In the genomic region with DNA sequence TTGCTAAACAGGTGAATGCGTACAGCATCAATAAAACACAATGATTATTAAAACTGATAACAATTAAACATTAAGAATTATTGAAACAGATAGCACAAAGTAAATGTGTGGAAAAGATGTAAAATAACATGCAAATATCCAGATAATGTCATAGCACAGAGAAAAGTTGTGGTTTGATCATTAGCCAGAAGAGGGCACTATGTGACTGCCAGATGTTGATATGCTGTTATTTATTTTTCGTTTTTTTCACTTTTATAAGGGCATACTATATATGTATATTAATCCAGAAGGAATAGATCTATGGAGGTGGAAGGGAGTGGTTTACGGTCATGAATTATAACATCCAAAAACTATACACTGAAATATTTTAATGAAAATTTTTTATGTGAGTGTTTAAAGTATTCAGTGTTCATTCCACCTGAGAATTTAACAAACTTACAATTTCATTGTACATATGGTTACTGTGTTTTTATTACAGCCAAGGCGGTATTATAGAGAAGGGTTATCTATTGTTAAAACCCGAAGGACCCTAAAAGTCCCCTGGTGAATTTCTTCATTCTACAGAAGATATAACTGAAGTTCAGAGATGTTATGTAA, we compare ENCODE assay signal across 8 cellular contexts.
DNase-seq lines count a peak whose midpoint lies in the region; ATAC-seq and TF ChIP-seq lines count a peak whose summit lies in the region.

No MANE protein-coding gene starts in this region.

- no peak overlapping the region for H3K27ac ChIP-seq in liver (ENCODE audit: low read depth in 1 of 2, low read length in 2 of 2)

- H3K4me3 ChIP-seq in astrocyte of the spinal cord (ENCODE audit: low read depth, low read length), result no peak overlapping the region
- H3K4me3 ChIP-seq in liver (ENCODE audit: low read depth in 1 of 3, low read length in 3 of 3), result no peak overlapping the region

- 23% methylated on average over 5 of the region's 5 CpGs for WGBS in liver

- TF ChIP-seq CTCF in LNCAP (IDR thresholded peaks at IDR 0.05) (peak; percentile 78), astrocyte of the spinal cord (IDR thresholded peaks at IDR 0.05; ENCODE audit: low read depth, low read length) (peak; percentile 65), liver (IDR thresholded peaks at IDR 0.05; ENCODE audit: low read depth, low read length, missing input control) (peak; percentile 64)

- TF ChIP-seq RAD21 in liver (IDR thresholded peaks at IDR 0.05), result peak; percentile 87 to 88

- no peak overlapping the region for H3K9ac ChIP-seq in liver (ENCODE audit: low read depth in 1 of 2, low read length in 2 of 2)

- peak; percentile 18 for DNase-seq in A172 (ENCODE audit: low spot score)
- peak; percentile 45 for DNase-seq in ELR (ENCODE audit: low read depth)
- peak; percentile 59 for DNase-seq in astrocyte of the spinal cord (ENCODE audit: low read depth, low spot score)
- DNase-seq in occipital lobe (lab: John Stamatoyannopoulos, UW), result no peak

- no peaks in the 10 kb centered on the region for H3K4me1 ChIP-seq in liver (ENCODE audit: control insufficient read depth in 4 of 4, insufficient read depth in 4 of 4, low read length in 3 of 4)

- ATAC-seq in GM21367 (IDR thresholded peaks at IDR 0.05; ENCODE audit: unreplicated experiment) (no peak), GM21576 (IDR thresholded peaks at IDR 0.05; ENCODE audit: unreplicated experiment) (no peak)

- H3K36me3 ChIP-seq in liver (ENCODE audit: control insufficient read depth in 4 of 4, insufficient read depth in 3 of 4, low read depth in 1 of 4, low read length in 3 of 4), result no peaks in the 10 kb centered on the region

- in situ Hi-C loops in astrocyte of the spinal cord (cut with HindIII; ENCODE audit: low sequenced_read_pairs), result no loop called here

- H3K27me3 ChIP-seq in liver (ENCODE audit: control insufficient read depth in 4 of 4, insufficient read depth in 4 of 4, low read length in 3 of 4), result no peaks in the 10 kb centered on the region

- no peaks in the 10 kb centered on the region for H3K9me3 ChIP-seq in liver (ENCODE audit: control insufficient read depth in 4 of 4, low read length in 3 of 4)

TF ChIP-seq in liver, 16 proteins besides CTCF, POLR2A, EP300 and RAD21:
- TF ChIP-seq HNF4G (IDR thresholded peaks at IDR 0.05) (no peak), HNF4A (conservative IDR thresholded peaks at IDR 0.05) (no peak), GABPA (IDR thresholded peaks at IDR 0.05 in 1 of 2, conservative IDR thresholded peaks at IDR 0.05 in 1 of 2) (no peak), EGR1 (IDR thresholded peaks at IDR 0.05; ENCODE audit: low read depth in 2 of 2) (no peak), FOXA1 (IDR thresholded peaks at IDR 0.05) (no peak), YY1 (IDR thresholded peaks at IDR 0.05) (no peak), JUND (IDR thresholded peaks at IDR 0.05) (no peak), NR2F2 (IDR thresholded peaks at IDR 0.05) (no peak), RXRA (IDR thresholded peaks at IDR 0.05) (no peak), FOXA2 (IDR thresholded peaks at IDR 0.05) (no peak), TAF1 (conservative IDR thresholded peaks at IDR 0.05) (no peak), SP1 (IDR thresholded peaks at IDR 0.05) (no peak)
- TF ChIP-seq, protein P1, sequence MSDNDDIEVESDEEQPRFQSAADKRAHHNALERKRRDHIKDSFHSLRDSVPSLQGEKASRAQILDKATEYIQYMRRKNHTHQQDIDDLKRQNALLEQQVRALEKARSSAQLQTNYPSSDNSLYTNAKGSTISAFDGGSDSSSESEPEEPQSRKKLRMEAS (IDR thresholded peaks at IDR 0.05), result no peak
- TF ChIP-seq, protein P2, sequence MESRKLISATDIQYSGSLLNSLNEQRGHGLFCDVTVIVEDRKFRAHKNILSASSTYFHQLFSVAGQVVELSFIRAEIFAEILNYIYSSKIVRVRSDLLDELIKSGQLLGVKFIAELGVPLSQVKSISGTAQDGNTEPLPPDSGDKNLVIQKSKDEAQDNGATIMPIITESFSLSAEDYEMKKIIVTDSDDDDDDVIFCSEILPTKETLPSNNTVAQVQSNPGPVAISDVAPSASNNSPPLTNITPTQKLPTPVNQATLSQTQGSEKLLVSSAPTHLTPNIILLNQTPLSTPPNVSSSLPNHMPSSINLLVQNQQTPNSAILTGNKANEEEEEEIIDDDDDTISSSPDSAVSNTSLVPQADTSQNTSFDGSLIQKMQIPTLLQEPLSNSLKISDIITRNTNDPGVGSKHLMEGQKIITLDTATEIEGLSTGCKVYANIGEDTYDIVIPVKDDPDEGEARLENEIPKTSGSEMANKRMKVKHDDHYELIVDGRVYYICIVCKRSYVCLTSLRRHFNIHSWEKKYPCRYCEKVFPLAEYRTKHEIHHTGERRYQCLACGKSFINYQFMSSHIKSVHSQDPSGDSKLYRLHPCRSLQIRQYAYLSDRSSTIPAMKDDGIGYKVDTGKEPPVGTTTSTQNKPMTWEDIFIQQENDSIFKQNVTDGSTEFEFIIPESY (IDR thresholded peaks at IDR 0.05), result no peak
- TF ChIP-seq, protein P3, sequence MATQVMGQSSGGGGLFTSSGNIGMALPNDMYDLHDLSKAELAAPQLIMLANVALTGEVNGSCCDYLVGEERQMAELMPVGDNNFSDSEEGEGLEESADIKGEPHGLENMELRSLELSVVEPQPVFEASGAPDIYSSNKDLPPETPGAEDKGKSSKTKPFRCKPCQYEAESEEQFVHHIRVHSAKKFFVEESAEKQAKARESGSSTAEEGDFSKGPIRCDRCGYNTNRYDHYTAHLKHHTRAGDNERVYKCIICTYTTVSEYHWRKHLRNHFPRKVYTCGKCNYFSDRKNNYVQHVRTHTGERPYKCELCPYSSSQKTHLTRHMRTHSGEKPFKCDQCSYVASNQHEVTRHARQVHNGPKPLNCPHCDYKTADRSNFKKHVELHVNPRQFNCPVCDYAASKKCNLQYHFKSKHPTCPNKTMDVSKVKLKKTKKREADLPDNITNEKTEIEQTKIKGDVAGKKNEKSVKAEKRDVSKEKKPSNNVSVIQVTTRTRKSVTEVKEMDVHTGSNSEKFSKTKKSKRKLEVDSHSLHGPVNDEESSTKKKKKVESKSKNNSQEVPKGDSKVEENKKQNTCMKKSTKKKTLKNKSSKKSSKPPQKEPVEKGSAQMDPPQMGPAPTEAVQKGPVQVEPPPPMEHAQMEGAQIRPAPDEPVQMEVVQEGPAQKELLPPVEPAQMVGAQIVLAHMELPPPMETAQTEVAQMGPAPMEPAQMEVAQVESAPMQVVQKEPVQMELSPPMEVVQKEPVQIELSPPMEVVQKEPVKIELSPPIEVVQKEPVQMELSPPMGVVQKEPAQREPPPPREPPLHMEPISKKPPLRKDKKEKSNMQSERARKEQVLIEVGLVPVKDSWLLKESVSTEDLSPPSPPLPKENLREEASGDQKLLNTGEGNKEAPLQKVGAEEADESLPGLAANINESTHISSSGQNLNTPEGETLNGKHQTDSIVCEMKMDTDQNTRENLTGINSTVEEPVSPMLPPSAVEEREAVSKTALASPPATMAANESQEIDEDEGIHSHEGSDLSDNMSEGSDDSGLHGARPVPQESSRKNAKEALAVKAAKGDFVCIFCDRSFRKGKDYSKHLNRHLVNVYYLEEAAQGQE (IDR thresholded peaks at IDR 0.05), result no peak
